In genomic region chr19:54266133-54266532, GRCh38 we compare ENCODE assay signal across 8 cellular contexts. TPM values are rescaled to one million over a fixed set of nuclear protein-coding genes. Genes with fewer than 3 reads are reported as not detected.
DNase-seq lines count a peak whose midpoint lies in the region; ATAC-seq and TF ChIP-seq lines count a peak whose summit lies in the region.

No MANE protein-coding gene starts in this region.

- POLR2A ChIA-PET in WTC11 (lab: Charles Lee) = interaction anchor here (1.0 to 1.1 kb wide), 4 partner anchors 58 to 77 kb away, joined by 3 to 4 read pairs (median 4); partner anchors contain the start of genes MBOAT7 and TSEN34

- no peak overlapping the region for H3K27ac Mint-ChIP-seq in WTC11

- CTCF ChIA-PET in WTC11 (lab: Charles Lee) = interaction anchor here (0.5 to 3.1 kb wide), 55 partner anchors 8 to 232 kb away, joined by 3 to 48 read pairs (median 5); partner anchors contain the start of genes CNOT3, LAIR1, LENG9 and LILRA5

- ATAC-seq in WTC11 (peak; percentile 99), left lobe of liver (peak; percentile 91), GM18907 (IDR thresholded peaks at IDR 0.05; ENCODE audit: unreplicated experiment) (no peak), GM19324 (IDR thresholded peaks at IDR 0.05; ENCODE audit: low FRiP score, unreplicated experiment) (no peak)

- H3K36me3 Mint-ChIP-seq in WTC11 = no peaks in the 10 kb centered on the region

- TF ChIP-seq CTCF in GM12875 (IDR thresholded peaks at IDR 0.05; ENCODE audit: borderline replicate concordance, insufficient read depth, low read depth, low read length) = peak; percentile 77
- peak; percentile 93 for TF ChIP-seq CTCF in WTC11 (IDR thresholded peaks at IDR 0.05)

- no peak overlapping the region for H3K4me3 ChIP-seq in GM12875 (ENCODE audit: low read depth, low read length)

- H3K4me3 Mint-ChIP-seq in WTC11 = no peak overlapping the region

- H3K9me3 Mint-ChIP-seq in WTC11 = no peaks in the 10 kb centered on the region

- H3K27me3 Mint-ChIP-seq in WTC11 (ENCODE audit: low read depth) = peaks cover 36% of the 10 kb centered on the region

- peak; percentile 55 to 67 for DNase-seq in NCI-H1930 (lab: John Stamatoyannopoulos, UW)
- DNase-seq in WTC11 (ENCODE audit: low spot score) = peak; percentile 98
- DNase-seq in central memory CD4-positive, alpha-beta T cell = peak; percentile 28
- peak; percentile 64 for DNase-seq in left lobe of liver (ENCODE audit: low spot score)
- peak; percentile 68 to 83 for DNase-seq in stimulated activated CD4-positive, alpha-beta T cell treated with anti-CD3 and anti-CD28 coated beads, Interleukin-4, amount 100 ng/mL, for 48 hours (ENCODE audit: low read depth in 2 of 2)

- H3K4me1 Mint-ChIP-seq in WTC11 = peaks cover 3% of the 10 kb centered on the region; the same call in 1 of the 2 replicates

TF ChIP-seq in WTC11, 78 proteins besides CTCF, POLR2A, EP300 and RAD21:
- TF ChIP-seq SP1 (CRISPR knock-in tag; conservative IDR thresholded peaks at IDR 0.05) = peak; percentile 40; the same call in 1 of the 2 replicates
- TF ChIP-seq FOXK1 (CRISPR knock-in tag; IDR thresholded peaks at IDR 0.05) = no peak
- peak; percentile 100 for TF ChIP-seq TEAD1 (CRISPR knock-in tag; IDR thresholded peaks at IDR 0.05)
- peak; percentile 98 for TF ChIP-seq TEAD4 (CRISPR knock-in tag; IDR thresholded peaks at IDR 0.05)

RNA-seq across cellular contexts. Expression of gene LILRB5, which starts 9.1 kb away (rescaled TPM):
- 0.07 to 0.11 TPM (median 0.09 TPM) in 3 replicates for total RNA-seq in WTC11 (2021)
- total RNA-seq in left lobe of liver = 8.7 TPM

RNA-seq across cellular contexts. Expression of gene LILRB2, which starts 14.8 kb away (rescaled TPM):
- 0.11 TPM in 1 of 3 replicates, not detected in the others for total RNA-seq in WTC11 (2021)
- 1.7 TPM for total RNA-seq in left lobe of liver

RNA-seq across cellular contexts. Expression of gene LILRA6, which starts 23.5 kb away (rescaled TPM):
- total RNA-seq in WTC11 (2021) (not detected in 3 replicates), left lobe of liver (0.75 TPM)

RNA-seq across cellular contexts. Expression of gene LILRB3, which starts 43.3 kb away (rescaled TPM):
- not detected in 3 replicates for total RNA-seq in WTC11 (2021)
- 1.2 TPM for total RNA-seq in left lobe of liver

RNA-seq across cellular contexts. Expression of gene LILRA5, which starts 46.8 kb away (rescaled TPM):
- total RNA-seq in WTC11 (2021) (0.25 TPM in 1 of 3 replicates, not detected in the others), left lobe of liver (1.4 TPM)

Comparison
In these comparisons a context has a peak if more than half of its experiments do, and no peak if none do; other contexts are left out.
1. DNase-seq: peak in every context shown above with its lines; median percentile 98 in WTC11; 76 in stimulated activated CD4-positive, alpha-beta T cell treated with anti-CD3 and anti-CD28 coated beads, Interleukin-4, amount 100 ng/mL, for 48 hours; 64 in left lobe of liver; 61 in NCI-H1930; 28 in central memory CD4-positive, alpha-beta T cell.
2. ATAC-seq: peak in WTC11 (single experiment) and left lobe of liver (single experiment); none in GM18907 (single experiment) and GM19324 (single experiment).